In genomic region chr13:97866346-97866745, GRCh38 we compare ENCODE assay signal across 20 cellular contexts.
"Had no signal": no experiment of that assay in that cellular context is flagged by ENCODE, and none has a peak within 500 bp of the region (broad histone marks: within the 10 kb centered on the region; RNA-seq: fewer than 3 reads in every experiment).

No MANE protein-coding gene starts in this region.

- DNase-seq: KBM-7, MG63, NCI-H1092, NCI-H1105 treated with DMSO at 0.1 percent for 48 hours, NCI-H1436, NCI-H187, NCI-H2029, NCI-H2081 treated with DMSO at 0.1 percent for 48 hours, NCI-H2171, NCI-H226, NCI-H446, NCI-H510A, NCI-H524 treated with DMSO at 0.1 percent for 48 hours, NCI-H69, NCI-H774, SHP77, SK-N-SH, SW 1271 had no signal

- H3K36me3 ChIP-seq: MG63 had no signal

- H3K27me3 ChIP-seq: MG63 had no signal

- H3K27ac ChIP-seq: HL-60 had no signal

- ATAC-seq: Panc1 had no signal

- H3K9ac ChIP-seq: SK-N-SH had no signal

- H3K9me3 ChIP-seq: MG63, SK-N-SH had no signal

- H3K4me3 ChIP-seq: MG63 had no signal

- H3K4me2 ChIP-seq: SK-N-SH had no signal
